8 cellular contexts compared by ENCODE assay signal in genomic region chr1:230642263-230642959, GRCh38. TPM values are rescaled to one million over a fixed set of nuclear protein-coding genes. Genes with fewer than 3 reads are reported as not detected.
A peak's percentile ranks its signal among the peaks of the same experiment; 100 is the strongest.
DNase-seq lines count a peak whose midpoint lies in the region; ATAC-seq and TF ChIP-seq lines count a peak whose summit lies in the region.

Gene COG2, plus strand, starts transcription at chr1:230642481. Its CDS starts 126 bp downstream, at chr1:230642607.

- TF ChIP-seq CTCF in GM12872 (IDR thresholded peaks at IDR 0.05; ENCODE audit: insufficient read depth, low read depth, low read length), result peak; percentile 97
- peak; percentile 93 for TF ChIP-seq CTCF in SU-DHL-6 (IDR thresholded peaks at IDR 0.05; ENCODE audit: insufficient read depth, low read length, poor library complexity, severe bottlenecking)
- peak; percentile 95 to 100 (median 100) for TF ChIP-seq CTCF in transverse colon (IDR thresholded peaks at IDR 0.05)

- peak within 1 kb of the TSS; percentile 70 for H2AFZ ChIP-seq in SU-DHL-6 (ENCODE audit: low read depth, low read length, severe bottlenecking)
- peak within 1 kb of the TSS; percentile 35 for H2AFZ ChIP-seq in trophoblast cell (ENCODE audit: insufficient read depth, low read length, poor library complexity)

- H3K9me3 ChIP-seq in SU-DHL-6 (ENCODE audit: insufficient read depth, low read length) (no peaks in the 10 kb centered on the region), trophoblast cell (ENCODE audit: insufficient read depth, low read depth, low read length) (no peaks in the 10 kb centered on the region), transverse colon (no peaks in the 10 kb centered on the region)

- no peak within 1 kb of the TSS for H3K4ac ChIP-seq in trophoblast cell (ENCODE audit: low read depth, low read length)

- DNase-seq in NCI-H1105 (lab: John Stamatoyannopoulos, UW) (peak; percentile 80), Right ventricle myocardium superior (peak; percentile 98), trophoblast cell (peak; percentile 93 to 97), transverse colon (peak; percentile 95)
- DNase-seq in activated naive CD8-positive, alpha-beta T cell treated with anti-CD3 and anti-CD28 coated beads, Interleukin-2, amount 50 U/mL, for 16 hours (ENCODE audit: low read depth, low spot score), result peak; percentile 94

- H4K8ac ChIP-seq in trophoblast cell (ENCODE audit: low read depth, low read length), result peak within 1 kb of the TSS; percentile 85

- H3K36me3 ChIP-seq in SU-DHL-6 (ENCODE audit: low read length) (no peaks in the 10 kb centered on the region), trophoblast cell (ENCODE audit: control insufficient read depth in 1 of 2, insufficient read depth in 2 of 2, low read length in 2 of 2) (peaks cover 0 to 3% of the 10 kb centered on the region in 2 experiments), transverse colon (no peaks in the 10 kb centered on the region)

- no peak within 1 kb of the TSS for H2AK5ac ChIP-seq in trophoblast cell (ENCODE audit: low read length)

- no peaks in the 10 kb centered on the region for H3K27me3 ChIP-seq in SU-DHL-6 (ENCODE audit: low read length)
- H3K27me3 ChIP-seq in trophoblast cell (ENCODE audit: insufficient read depth, low read length), result no peaks in the 10 kb centered on the region
- no peaks in the 10 kb centered on the region for H3K27me3 ChIP-seq in transverse colon

- H3K9ac ChIP-seq in SU-DHL-6 (ENCODE audit: low read length), result peak within 1 kb of the TSS; percentile 69
- peak within 1 kb of the TSS; percentile 77 for H3K9ac ChIP-seq in trophoblast cell (ENCODE audit: low read length)

- in situ Hi-C loops in transverse colon (cut with MboI; ENCODE audit: low pct_ligation_motif_present in 1 of 4, low pct_unique_long_range_greater_than_20kb in 1 of 4, low sequenced_read_pairs in 3 of 4), result no loop called here

- peak within 1 kb of the TSS; percentile 2 for H2BK120ac ChIP-seq in trophoblast cell (ENCODE audit: insufficient read depth, low read length, poor library complexity)

- H3K4me2 ChIP-seq in SU-DHL-6 (ENCODE audit: low read depth, low read length, poor library complexity, severe bottlenecking), result peak within 1 kb of the TSS; percentile 90
- peak within 1 kb of the TSS; percentile 68 for H3K4me2 ChIP-seq in trophoblast cell (ENCODE audit: low read length)

- peak within 1 kb of the TSS; percentile 40 for H3K18ac ChIP-seq in trophoblast cell (ENCODE audit: low read length)

- TF ChIP-seq EP300 in transverse colon (IDR thresholded peaks at IDR 0.05; ENCODE audit: low read depth), result no peak

- H2BK5ac ChIP-seq in trophoblast cell (ENCODE audit: low read depth, low read length, poor library complexity), result no peak within 1 kb of the TSS

- no CpG with 5 or more reads among the region's 62 CpGs for WGBS in trophoblast cell (ENCODE audit: extremely low coverage, insufficient coverage, insufficient read length)
- WGBS in transverse colon (ENCODE audit: low coverage in 1 of 2), 2 donors, result 0% methylated on average over 15 of the region's 62 CpGs; no CpG with 5 or more reads in 1 of the 2 donors

- no peak within 1 kb of the TSS for H2BK12ac ChIP-seq in trophoblast cell (ENCODE audit: low read length)

- H3K4me1 ChIP-seq in trophoblast cell (ENCODE audit: control insufficient read depth in 1 of 2, insufficient read depth in 2 of 2, low read length in 2 of 2) (peaks cover 0 to 4% of the 10 kb centered on the region in 2 experiments), transverse colon (peaks cover 14 to 29% (median 21%) of the 10 kb centered on the region in 4 donors)

- H3K9me2 ChIP-seq in SU-DHL-6 (replicated peaks; ENCODE audit: insufficient read depth, low read length), result no peaks in the 10 kb centered on the region

- H3K79me1 ChIP-seq in trophoblast cell (ENCODE audit: low read length), result peaks cover 2% of the 10 kb centered on the region

- peak within 1 kb of the TSS; percentile 35 for H4K91ac ChIP-seq in trophoblast cell (ENCODE audit: low read depth, low read length)

- intact Hi-C loops in Right ventricle myocardium superior (cut with DNase I) (no loop called here), transverse colon (cut with DNase I; ENCODE audit: low total_unique reads) (no loop called here)

- H3K79me2 ChIP-seq in SU-DHL-6 (ENCODE audit: insufficient read depth, low read length), result peaks cover 48% of the 10 kb centered on the region
- peaks cover 2% of the 10 kb centered on the region for H3K79me2 ChIP-seq in trophoblast cell (ENCODE audit: control insufficient read depth, insufficient read depth, low read length, poor library complexity)

- peak within 1 kb of the TSS; percentile 95 for H3K4me3 ChIP-seq in SU-DHL-6 (ENCODE audit: insufficient read depth, low read length, poor library complexity, severe bottlenecking)
- peak within 1 kb of the TSS; percentile 91 for H3K4me3 ChIP-seq in trophoblast cell (ENCODE audit: low read depth, low read length)
- H3K4me3 ChIP-seq in transverse colon, result peak within 1 kb of the TSS; percentile 73 to 82 (median 77)

- peak within 1 kb of the TSS; percentile 27 for H4K12ac ChIP-seq in trophoblast cell (ENCODE audit: low read depth, low read length)

- H3K23ac ChIP-seq in trophoblast cell (ENCODE audit: low read length), result no peak within 1 kb of the TSS

- TF ChIP-seq POLR2A in transverse colon (IDR thresholded peaks at IDR 0.05), result peak; percentile 78

- no peaks in the 10 kb centered on the region for H3F3A ChIP-seq in SU-DHL-6 (ENCODE audit: insufficient read depth)

- H4K20me1 ChIP-seq in SU-DHL-6 (ENCODE audit: low read depth, low read length), result peaks cover 17% of the 10 kb centered on the region; the same call in 1 of the 2 replicates

- H3K27ac ChIP-seq in SU-DHL-6 (ENCODE audit: low read depth, low read length) (peak within 1 kb of the TSS; percentile 25), trophoblast cell (ENCODE audit: low read depth, low read length) (peak within 1 kb of the TSS; percentile 8), transverse colon (peak within 1 kb of the TSS; percentile 86 to 92 (median 91))

- peak; percentile 96 for ATAC-seq in HG02642 (IDR thresholded peaks at IDR 0.05; ENCODE audit: poor library complexity, unreplicated experiment)
- peak; percentile 99 for ATAC-seq in Right ventricle myocardium superior (ENCODE audit: poor library complexity)

- peak within 1 kb of the TSS; percentile 59 for H3K14ac ChIP-seq in trophoblast cell (ENCODE audit: low read length)

RNA-seq across cellular contexts. Expression of gene COG2, which starts in this region (rescaled TPM):
- total RNA-seq in Right ventricle myocardium superior (24.6 TPM), transverse colon (10 to 100 TPM; 14.3 to 43.3 (median 29.2) TPM)
- 13.7 and 13.8 TPM in 2 replicates for polyA plus RNA-seq in trophoblast cell (2013)

Comparison
In these comparisons a context has a peak if more than half of its experiments do, and no peak if none do; other contexts are left out.
1. Peak in every context shown above with its lines: DNase-seq, ATAC-seq, H3K4me3 ChIP-seq and H3K27ac ChIP-seq.
2. H3K27ac ChIP-seq: peak in every context shown above with its lines; median percentile 91 in transverse colon; 25 in SU-DHL-6; 8 in trophoblast cell.